9 cellular contexts compared by ENCODE assay signal in the genomic region with DNA sequence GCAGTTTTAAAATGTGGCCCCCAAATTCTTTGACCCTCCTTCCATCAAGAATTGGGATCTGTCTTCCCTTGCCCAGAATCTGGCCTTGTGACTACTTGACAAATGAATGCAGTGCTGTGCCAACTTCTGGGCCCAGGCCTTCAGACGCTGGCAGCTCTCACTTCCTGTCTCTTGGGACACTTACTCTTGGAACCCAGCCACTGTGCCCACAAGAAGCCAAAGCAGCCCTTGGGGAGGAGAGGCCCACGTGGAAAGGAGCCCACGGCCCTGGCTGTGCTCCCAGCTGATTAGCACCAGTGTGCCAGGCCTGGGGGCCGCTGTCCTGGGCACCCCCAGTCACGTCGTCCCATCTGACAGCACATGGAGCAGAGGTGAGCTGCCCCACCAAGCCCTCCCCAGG. TPM values are rescaled to one million over a fixed set of nuclear protein-coding genes. Genes with fewer than 3 reads are reported as not detected.
DNase-seq lines count a peak whose midpoint lies in the region; ATAC-seq and TF ChIP-seq lines count a peak whose summit lies in the region.
"Had no signal": no experiment of that assay in that cellular context is flagged by ENCODE, and none has a peak within 500 bp of the region (broad histone marks: within the 10 kb centered on the region; RNA-seq: fewer than 3 reads in every experiment).

No MANE protein-coding gene starts in this region.

- peak overlapping the region; percentile 68 to 81 for H3K27ac Mint-ChIP-seq in natural killer cell

- H3K4me3 Mint-ChIP-seq in natural killer cell, result peak overlapping the region; percentile 45

- no peaks in the 10 kb centered on the region for H3K36me3 Mint-ChIP-seq in natural killer cell

- H3K4me1 Mint-ChIP-seq in natural killer cell, result peaks cover 56 to 58% of the 10 kb centered on the region in 2 donors

- H3K27me3 Mint-ChIP-seq in natural killer cell (ENCODE audit: low read depth in 2 of 2), result peaks cover 0 to 2% of the 10 kb centered on the region in 2 donors

- H3K9me3 Mint-ChIP-seq in natural killer cell, result no peaks in the 10 kb centered on the region

- no peak for TF ChIP-seq CTCF in natural killer cell (IDR thresholded peaks at IDR 0.05)

- intact Hi-C loops in natural killer cell (cut with micrococcal nuclease), result no loop called here

- ATAC-seq in natural killer cell, result no peak
- ATAC-seq in GM19467 (IDR thresholded peaks at IDR 0.05; ENCODE audit: unreplicated experiment), result no peak
- no peak for ATAC-seq in HG03354 (IDR thresholded peaks at IDR 0.05; ENCODE audit: poor library complexity, severe bottlenecking, unreplicated experiment)

- DNase-seq in COR-L47 (lab: John Stamatoyannopoulos, UW) (peak; percentile 18), NCI-H2107 (lab: John Stamatoyannopoulos, UW) (peak; percentile 44), dermis blood vessel endothelial cell (peak; percentile 39), natural killer cell (no peak), T-helper 1 cell (no peak)
- DNase-seq in activated naive CD4-positive, alpha-beta T cell treated with Interleukin-2 at 50 U/mL for 16 hours, result no peak
- DNase-seq: stimulated activated CD4-positive, alpha-beta T cell treated with anti-CD3 and anti-CD28 coated beads, Interleukin-15, amount 100 ng/mL, for 24 hours had no signal

RNA-seq across cellular contexts. Expression of gene RPL37A, which starts 56.6 kb away (rescaled TPM):
- total RNA-seq in dermis blood vessel endothelial cell, result 1,015 and 1,508 TPM in 2 replicates
- 1,000 to 10,000 TPM; 1,429 to 1,793 (median 1,744) TPM for total RNA-seq in natural killer cell

Comparison
In these comparisons a context has a peak if more than half of its experiments do, and no peak if none do; other contexts are left out.
1. DNase-seq: peak in COR-L47 (single experiment), NCI-H2107 (single experiment) and dermis blood vessel endothelial cell (single experiment); none in natural killer cell (single experiment), T-helper 1 cell (0 of 5) and activated naive CD4-positive, alpha-beta T cell treated with Interleukin-2 at 50 U/mL for 16 hours (single experiment).